In the genomic region with DNA sequence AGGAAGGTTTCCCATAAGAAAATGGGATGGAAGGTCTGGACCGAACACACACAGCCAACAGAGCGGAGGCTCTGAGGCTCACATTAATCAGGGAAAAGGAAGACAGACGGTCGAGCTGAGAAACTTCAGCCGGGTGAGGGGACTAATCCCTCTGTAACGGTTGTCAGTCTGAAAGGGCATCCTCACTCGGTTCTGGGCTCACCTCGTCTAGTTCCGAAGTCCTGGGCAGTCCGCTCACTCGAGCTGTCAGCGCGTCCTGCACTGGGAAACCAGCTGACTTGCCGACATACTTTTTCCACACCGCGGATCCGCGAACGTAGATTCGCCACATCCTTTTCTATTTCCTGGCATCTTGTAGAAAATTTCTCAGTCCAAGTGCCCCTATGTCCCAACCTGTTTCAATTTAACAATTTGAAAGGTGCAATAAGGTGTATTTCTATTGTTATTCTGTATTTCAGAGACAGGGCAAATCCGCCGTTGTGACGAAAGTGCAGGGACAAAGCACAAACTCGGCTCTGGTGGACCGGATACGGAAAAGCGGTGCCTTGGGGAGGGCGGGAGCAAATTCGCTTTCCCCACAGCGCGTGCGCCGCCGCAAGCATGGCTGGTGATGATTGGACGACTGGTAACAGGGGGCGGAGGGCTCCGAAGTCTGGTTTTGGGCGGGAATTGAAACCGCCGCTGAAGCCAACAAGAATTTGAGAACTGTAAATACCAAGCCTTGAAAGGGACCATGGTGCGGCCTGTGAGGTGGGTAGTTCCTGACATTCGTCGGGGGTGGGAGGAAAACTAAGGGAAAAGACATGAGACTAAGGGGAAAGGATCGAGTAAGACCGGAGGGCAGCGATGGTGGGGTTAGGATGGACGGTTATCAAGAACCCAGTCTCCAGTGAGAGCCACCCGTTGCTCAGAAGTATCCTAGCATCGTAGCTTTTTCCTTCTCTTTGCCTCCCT, we compare ENCODE assay signal across 8 cellular contexts. TPM values are rescaled to one million over a fixed set of nuclear protein-coding genes. Genes with fewer than 3 reads are reported as not detected.
A peak's percentile ranks its signal among the peaks of the same experiment; 100 is the strongest.
DNase-seq lines count a peak whose midpoint lies in the region; ATAC-seq, FAIRE-seq and TF ChIP-seq lines count a peak whose summit lies in the region.

A gene with protein sequence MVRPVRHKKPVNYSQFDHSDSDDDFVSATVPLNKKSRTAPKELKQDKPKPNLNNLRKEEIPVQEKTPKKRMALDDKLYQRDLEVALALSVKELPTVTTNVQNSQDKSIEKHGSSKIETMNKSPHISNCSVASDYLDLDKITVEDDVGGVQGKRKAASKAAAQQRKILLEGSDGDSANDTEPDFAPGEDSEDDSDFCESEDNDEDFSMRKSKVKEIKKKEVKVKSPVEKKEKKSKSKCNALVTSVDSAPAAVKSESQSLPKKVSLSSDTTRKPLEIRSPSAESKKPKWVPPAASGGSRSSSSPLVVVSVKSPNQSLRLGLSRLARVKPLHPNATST (plus strand): TSS at position 684 of the 954 bp plus-strand sequence. CDS start 50 bp downstream, at position 734.

- no peaks in the 10 kb centered on the region for H3K27me3 ChIP-seq in esophagus muscularis mucosa
- H3K27me3 ChIP-seq in muscle layer of duodenum (ENCODE audit: low read depth, low read length) = no peaks in the 10 kb centered on the region

- peak; percentile 87 for ATAC-seq in GM21786 (IDR thresholded peaks at IDR 0.05; ENCODE audit: unreplicated experiment)
- peak; percentile 99 for ATAC-seq in activated T-cell treated with anti-CD3 and anti-CD28 coated beads, Interleukin-2, amount 50 U/mL, for 72 hours (replicated peaks in 1 of 2)

- H3K27me3 Mint-ChIP-seq in activated T-cell treated with anti-CD3 and anti-CD28 coated beads, Interleukin-2, amount 50 U/mL, for 72 hours (ENCODE audit: low read depth) = no peaks in the 10 kb centered on the region

- TF ChIP-seq POLR2A in esophagus muscularis mucosa (IDR thresholded peaks at IDR 0.05; ENCODE audit: low read depth) = no peak

- H3K36me3 Mint-ChIP-seq in activated T-cell treated with anti-CD3 and anti-CD28 coated beads, Interleukin-2, amount 50 U/mL, for 72 hours (ENCODE audit: insufficient read depth in 2 of 2) = peaks cover 2 to 11% of the 10 kb centered on the region in 2 donors

- H3K27ac Mint-ChIP-seq in activated T-cell treated with anti-CD3 and anti-CD28 coated beads, Interleukin-2, amount 50 U/mL, for 72 hours = peak within 1 kb of the TSS; percentile 100

- DNase-seq in DMS53 treated with DMSO at 0.1 percent for 48 hours (lab: John Stamatoyannopoulos, UW; ENCODE audit: unreplicated experiment) (peak; percentile 100), RCC 7860 (ENCODE audit: low spot score) (peak; percentile 83), esophagus muscularis mucosa (ENCODE audit: extremely low spot score) (peak; percentile 98)
- DNase-seq in activated T-cell treated with anti-CD3 and anti-CD28 coated beads, Interleukin-2, amount 50 U/mL, for 72 hours = peak; percentile 95 to 96
- peak; percentile 92 to 94 for DNase-seq in stimulated activated CD8-positive, alpha-beta memory T cell treated with anti-CD3 and anti-CD28 coated beads, Interleukin-7, amount 100 ng/mL, for 4 hours (ENCODE audit: low read depth in 2 of 2)

- H3K4me1 ChIP-seq in esophagus muscularis mucosa (peaks cover 14 to 29% (median 21%) of the 10 kb centered on the region in 4 donors), muscle layer of duodenum (ENCODE audit: control insufficient read depth in 1 of 2, insufficient read depth in 2 of 2, low read length in 2 of 2) (peaks cover 12 to 17% of the 10 kb centered on the region in 2 donors)

- H3K4me1 Mint-ChIP-seq in activated T-cell treated with anti-CD3 and anti-CD28 coated beads, Interleukin-2, amount 50 U/mL, for 72 hours (ENCODE audit: low read depth) = peaks cover 33% of the 10 kb centered on the region

- peak within 1 kb of the TSS; percentile 95 to 99 for H3K4me3 Mint-ChIP-seq in activated T-cell treated with anti-CD3 and anti-CD28 coated beads, Interleukin-2, amount 50 U/mL, for 72 hours

- H3K4me3 ChIP-seq in esophagus muscularis mucosa (peak within 1 kb of the TSS; percentile 60 to 79 (median 70)), muscle layer of duodenum (ENCODE audit: low read depth in 1 of 2, low read length in 2 of 2) (peak within 1 kb of the TSS; percentile 89 to 99)

- intact Hi-C loops in esophagus muscularis mucosa (cut with DNase I) = loop anchor here (10.0 kb wide), 2 partner anchors 184 to 654 kb away; no protein-coding TSS in a partner anchor

- FAIRE-seq in RCC 7860 (lab: Jason Lieb, UNC) = peak; percentile 87

- peak within 1 kb of the TSS; percentile 91 for H3K27ac ChIP-seq in KOPT-K1 (ENCODE audit: low read depth, low read length, poor library complexity, severe bottlenecking)
- H3K27ac ChIP-seq in esophagus muscularis mucosa (replicated peaks in 1 of 4) = peak within 1 kb of the TSS; percentile 87 to 91 (median 90)
- peak within 1 kb of the TSS; percentile 100 for H3K27ac ChIP-seq in muscle layer of duodenum (ENCODE audit: low read length)

- under 1% methylated on average over 35 of the region's 49 CpGs for WGBS in esophagus muscularis mucosa

- H3K36me3 ChIP-seq in KOPT-K1 (ENCODE audit: insufficient read depth, low read length) (peaks cover 41% of the 10 kb centered on the region), esophagus muscularis mucosa (peaks cover 0 to 25% (median 13%) of the 10 kb centered on the region in 4 donors), muscle layer of duodenum (ENCODE audit: control insufficient read depth in 1 of 2, insufficient read depth in 2 of 2, low read length in 2 of 2) (peaks cover 5 to 13% of the 10 kb centered on the region in 2 donors)

- H3K9me3 ChIP-seq in KOPT-K1 (ENCODE audit: insufficient read depth, low read length, poor library complexity, severe bottlenecking) = no peaks in the 10 kb centered on the region
- no peaks in the 10 kb centered on the region for H3K9me3 ChIP-seq in esophagus muscularis mucosa
- no peaks in the 10 kb centered on the region for H3K9me3 ChIP-seq in muscle layer of duodenum (ENCODE audit: control insufficient read depth in 1 of 2, low read length in 2 of 2)

- no peaks in the 10 kb centered on the region for H3K9me3 Mint-ChIP-seq in activated T-cell treated with anti-CD3 and anti-CD28 coated beads, Interleukin-2, amount 50 U/mL, for 72 hours

- peak; percentile 66 for TF ChIP-seq EP300 in esophagus muscularis mucosa (IDR thresholded peaks at IDR 0.05)

- no peak for TF ChIP-seq CTCF in esophagus muscularis mucosa (IDR thresholded peaks at IDR 0.05)

RNA-seq across cellular contexts. Expression of the gene that starts here (rescaled TPM):
- 10 to 100 TPM; 48.9 to 57.9 TPM for total RNA-seq in activated T-cell treated with anti-CD3 and anti-CD28 coated beads, Interleukin-2, amount 50 U/mL, for 72 hours
- total RNA-seq in esophagus muscularis mucosa = 1 to 10 TPM in 1 of 4 donors, under 1 TPM in 3; 0.58 to 1.4 (median 0.75) TPM

Comparison
In these comparisons a context has a peak if more than half of its experiments do, and no peak if none do; other contexts are left out.
1. Peak in every context shown above with its lines: DNase-seq, ATAC-seq, H3K4me3 ChIP-seq and H3K27ac ChIP-seq.
2. RNA of the gene that starts here (total RNA-seq): 48.9 to 57.9 TPM in activated T-cell treated with anti-CD3 and anti-CD28 coated beads, Interleukin-2, amount 50 U/mL, for 72 hours; 0.58 to 1.4 TPM in esophagus muscularis mucosa; every median in the first group is over 10 times any median in the second.